29 cellular contexts compared by ENCODE assay signal in genomic region chr2:241974096-241974495, GRCh38.
"Had no signal": no experiment of that assay in that cellular context is flagged by ENCODE, and none has a peak within 500 bp of the region (broad histone marks: within the 10 kb centered on the region; RNA-seq: fewer than 3 reads in every experiment).

No MANE protein-coding gene starts in this region.

- H3K4me3 ChIP-seq: heart left ventricle, left lung, lung, neural progenitor cell, ovary, prostate gland, smooth muscle cell, suprapubic skin, thoracic aorta, tibial artery, upper lobe of right lung had no signal

- DNase-seq: heart left ventricle; hypothalamus; immature natural killer cell; kidney; left colon; left lung; mesendoderm; naive B cell; natural killer cell; nephron progenitor cell; ovary; retina; right cardiac atrium; stimulated activated CD4-positive, alpha-beta T cell treated with anti-CD3 and anti-CD28 coated beads, Interleukin-12 subunit alpha, Interleukin-12 subunit beta, amount 100 ng/mL, for 4 hours; stimulated activated CD4-positive, alpha-beta T cell treated with anti-CD3 and anti-CD28 coated beads, Interleukin-15, amount 100 ng/mL, for 24 hours; stimulated activated CD4-positive, alpha-beta T cell treated with anti-CD3 and anti-CD28 coated beads, Interleukin-2, amount 100 ng/mL, for 24 hours; stimulated activated CD4-positive, alpha-beta T cell treated with anti-CD3 and anti-CD28 coated beads, Interleukin-4, amount 100 ng/mL, for 1 hour; stimulated activated naive CD4-positive, alpha-beta T cell; trophoblast cell; upper lobe of right lung had no signal

- H3K36me3 Mint-ChIP-seq: natural killer cell had no signal

- H3K4me1 Mint-ChIP-seq: immature natural killer cell had no signal

- H3K36me3 ChIP-seq: heart left ventricle, left lung, neural progenitor cell, ovary, prostate gland, suprapubic skin, thoracic aorta, upper lobe of right lung had no signal

- H3K27ac Mint-ChIP-seq: immature natural killer cell; mesothelial cell of epicardium; natural killer cell; nephron progenitor cell; neural progenitor cell; stimulated activated naive CD8-positive, alpha-beta T cell treated with anti-CD3 and anti-CD28 coated beads, Interleukin-15, Interleukin-2, amounts not matched to agents 100 ng/mL and 50 ng/mL, for 24 hours had no signal

- H3K27me3 Mint-ChIP-seq: naive B cell; stimulated activated naive CD8-positive, alpha-beta T cell treated with anti-CD3 and anti-CD28 coated beads, Interleukin-15, Interleukin-2, amounts not matched to agents 100 ng/mL and 50 ng/mL, for 24 hours had no signal

- H3K27me3 ChIP-seq: heart left ventricle, left lung, neural progenitor cell, ovary, suprapubic skin, tibial artery, upper lobe of right lung had no signal

- ATAC-seq: heart left ventricle, left colon, left lung, natural killer cell, right cardiac atrium had no signal

- H3K27ac ChIP-seq: heart left ventricle, left lung, neural progenitor cell, ovary, prostate gland, suprapubic skin, thoracic aorta, tibial artery, upper lobe of right lung had no signal

- H3K9me3 Mint-ChIP-seq: mesothelial cell of epicardium; natural killer cell; stimulated activated naive CD8-positive, alpha-beta T cell treated with anti-CD3 and anti-CD28 coated beads, Interleukin-15, Interleukin-2, amounts not matched to agents 100 ng/mL and 50 ng/mL, for 24 hours had no signal

- H3K4me3 Mint-ChIP-seq: immature natural killer cell; mesothelial cell of epicardium; naive B cell; natural killer cell; nephron progenitor cell; neural progenitor cell; stimulated activated naive CD8-positive, alpha-beta T cell treated with anti-CD3 and anti-CD28 coated beads, Interleukin-15, Interleukin-2, amounts not matched to agents 100 ng/mL and 50 ng/mL, for 24 hours had no signal

- H3K4me1 ChIP-seq: left lung, neural progenitor cell, prostate gland, suprapubic skin, tibial artery, upper lobe of right lung had no signal

- H3K9me3 ChIP-seq: left lung, ovary, prostate gland, thoracic aorta, tibial artery, upper lobe of right lung had no signal
